ENCODE assay signal across 8 cellular contexts in genomic region chr6:41682056-41682477, GRCh38. TPM values are rescaled to one million over a fixed set of nuclear protein-coding genes. Genes with fewer than 3 reads are reported as not detected.
DNase-seq lines count a peak whose midpoint lies in the region; ATAC-seq and TF ChIP-seq lines count a peak whose summit lies in the region.

No MANE protein-coding gene starts in this region.

- H3K4me3 Mint-ChIP-seq in MCF 10A (ENCODE audit: unreplicated experiment) (no peak overlapping the region), immature natural killer cell (peak overlapping the region; percentile 35 to 71 (median 52))

- DNase-seq in DMS79 treated with DMSO at 0.1 percent for 48 hours (lab: John Stamatoyannopoulos, UW) (peak; percentile 76), NCI-H2196 treated with DMSO at 0.1 percent for 48 hours (lab: John Stamatoyannopoulos, UW; ENCODE audit: unreplicated experiment) (peak; percentile 75), MCF 10A (ENCODE audit: unreplicated experiment) (peak; percentile 86), immature natural killer cell (peak; percentile 64 to 69 (median 69))
- DNase-seq in stimulated activated CD4-positive, alpha-beta T cell treated with anti-CD3 and anti-CD28 coated beads, Interleukin-12 subunit alpha, Interleukin-12 subunit beta, amount 100 ng/mL, for 48 hours (ENCODE audit: low read depth in 2 of 3, low spot score in 1 of 3), result peak; percentile 55 to 70 (median 69)

- CTCF ChIA-PET in MCF 10A (lab: Yijun Ruan, JAX), result interaction anchor here (0.6 to 5.0 kb wide), 8 partner anchors 13 to 257 kb away, joined by 3 to 124 read pairs (median 4); no protein-coding TSS in a partner anchor

- TF ChIP-seq CTCF in VCaP (conservative IDR thresholded peaks at IDR 0.05) (peak; percentile 93), MCF 10A (IDR thresholded peaks at IDR 0.05; ENCODE audit: unreplicated experiment) (peak; percentile 92)

- no TSS peak for BruUV-seq in MCF 10A (replicated peaks; lab: Mats Ljungman, UMichigan)

- peaks cover 39% of the 10 kb centered on the region for H3K36me3 Mint-ChIP-seq in MCF 10A (ENCODE audit: insufficient read depth, unreplicated experiment)
- H3K36me3 Mint-ChIP-seq in immature natural killer cell, result peaks cover 0 to 5% (median 0%) of the 10 kb centered on the region in 3 donors

- POLR2A ChIA-PET in MCF 10A (lab: Yijun Ruan, JAX), result interaction anchor here (0.7 to 1.0 kb wide), 2 partner anchors 50 to 79 kb away, joined by 3 read pairs; no protein-coding TSS in a partner anchor

- intact Hi-C loops in MCF 10A (cut with micrococcal nuclease), result loop anchor here (1.0 to 5.0 kb wide), 4 partner anchors 79 to 313 kb away; partner anchors contain the start of gene FRS3

- no peaks in the 10 kb centered on the region for H3K4me1 Mint-ChIP-seq in MCF 10A (ENCODE audit: insufficient read depth, unreplicated experiment)
- H3K4me1 Mint-ChIP-seq in immature natural killer cell, result peaks cover 13 to 23% of the 10 kb centered on the region in 2 donors

- H3K27ac ChIP-seq in VCaP, result peak overlapping the region; percentile 58

- peak; percentile 40 for ATAC-seq in HG02763 (IDR thresholded peaks at IDR 0.05; ENCODE audit: unreplicated experiment)
- no peak for ATAC-seq in HG02970 (IDR thresholded peaks at IDR 0.05; ENCODE audit: low FRiP score, unreplicated experiment)

- H3K27me3 Mint-ChIP-seq in MCF 10A (ENCODE audit: insufficient read depth, unreplicated experiment), result no peaks in the 10 kb centered on the region
- peaks cover 0 to 6% (median 0%) of the 10 kb centered on the region in 3 donors for H3K27me3 Mint-ChIP-seq in immature natural killer cell (ENCODE audit: low read depth in 3 of 3)

- H3K9me3 Mint-ChIP-seq in MCF 10A (ENCODE audit: unreplicated experiment) (no peaks in the 10 kb centered on the region), immature natural killer cell (no peaks in the 10 kb centered on the region)

- no peak overlapping the region for H3K27ac Mint-ChIP-seq in MCF 10A (ENCODE audit: low read depth, unreplicated experiment)
- no peak overlapping the region for H3K27ac Mint-ChIP-seq in immature natural killer cell

RNA-seq across cellular contexts. Expression of gene MDFI, which starts 43.8 kb away (rescaled TPM):
- 39.1 and 59.1 TPM in 2 replicates for total RNA-seq in MCF 10A (2022)
- not detected for polyA plus RNA-seq in immature natural killer cell

RNA-seq across cellular contexts. Expression of gene TFEB, which starts 53.3 kb away (rescaled TPM):
- total RNA-seq in MCF 10A (2022), result 11.8 and 16.2 TPM in 2 replicates
- 10 to 100 TPM; 18.9 to 62.3 (median 23.9) TPM for polyA plus RNA-seq in immature natural killer cell
